In genomic region chr11:67629386-67630229, GRCh38 we compare ENCODE assay signal across 8 cellular contexts. TPM values are rescaled to one million over a fixed set of nuclear protein-coding genes. Genes with fewer than 3 reads are reported as not detected.
DNase-seq lines count a peak whose midpoint lies in the region; ATAC-seq and TF ChIP-seq lines count a peak whose summit lies in the region.

Gene NUDT8, minus strand, starts transcription at chr11:67629937. Its CDS starts 26 bp downstream, at chr11:67629911.

- H3K4me1 ChIP-seq in ES-I3 (ENCODE audit: insufficient read depth, low read length): peaks cover 5% of the 10 kb centered on the region; the same call in 1 of the 2 replicates
- peaks cover 16% of the 10 kb centered on the region for H3K4me1 ChIP-seq in KMS-11 (ENCODE audit: low read depth, poor library complexity, severe bottlenecking)
- H3K4me1 ChIP-seq in trophoblast cell (ENCODE audit: control insufficient read depth in 1 of 2, insufficient read depth in 2 of 2, low read length in 2 of 2): peaks cover 7 to 10% of the 10 kb centered on the region in 2 experiments
- H3K4me1 ChIP-seq in transverse colon: peaks cover 9 to 36% (median 33%) of the 10 kb centered on the region in 4 donors

- H3K27me3 ChIP-seq in KMS-11 (ENCODE audit: insufficient read depth, low read depth): no peaks in the 10 kb centered on the region
- no peaks in the 10 kb centered on the region for H3K27me3 ChIP-seq in trophoblast cell (ENCODE audit: insufficient read depth, low read length)
- H3K27me3 ChIP-seq in transverse colon: no peaks in the 10 kb centered on the region

- no peaks in the 10 kb centered on the region for H3K9me3 Mint-ChIP-seq in activated naive CD8-positive, alpha-beta T cell treated with anti-CD3 and anti-CD28 coated beads, Interleukin-2, amount 10 ng/mL, durations not matched to agents 7 days and 5 days

- H3K4me2 ChIP-seq in KMS-11: peak within 1 kb of the TSS; percentile 99
- H3K4me2 ChIP-seq in trophoblast cell (ENCODE audit: low read length): peak within 1 kb of the TSS; percentile 98

- peak within 1 kb of the TSS; percentile 89 for H4K12ac ChIP-seq in trophoblast cell (ENCODE audit: low read depth, low read length)

- H4K91ac ChIP-seq in trophoblast cell (ENCODE audit: low read depth, low read length): peak within 1 kb of the TSS; percentile 64

- H3K4me3 ChIP-seq in KMS-11 (IDR thresholded peaks at IDR 0.05; ENCODE audit: insufficient read depth, low read depth, low read length) (no peak within 1 kb of the TSS), trophoblast cell (ENCODE audit: low read depth, low read length) (peak within 1 kb of the TSS; percentile 80), transverse colon (peak within 1 kb of the TSS; percentile 47 to 68 (median 58))

- H2AK5ac ChIP-seq in trophoblast cell (ENCODE audit: low read length): peak within 1 kb of the TSS; percentile 37

- POLR2A ChIA-PET in activated naive CD8-positive, alpha-beta T cell treated with anti-CD3 and anti-CD28 coated beads, Interleukin-2, amount 10 ng/mL, durations not matched to agents 7 days and 5 days (lab: Charles Lee): interaction anchor here (0.5 to 4.3 kb wide), 14 partner anchors 9 to 360 kb away, joined by 3 to 44 read pairs (median 4); partner anchors contain the start of genes ACY3 and PPP1CA

- intact Hi-C loops in Right ventricle myocardium superior (cut with DNase I): no loop called here
- intact Hi-C loops in transverse colon (cut with DNase I; ENCODE audit: low total_unique reads): loop anchor here (1.0 to 2.0 kb wide), 2 partner anchors 45 to 159 kb away; no protein-coding TSS in a partner anchor

- H3K9me3 ChIP-seq in ES-I3 (ENCODE audit: control insufficient read depth, insufficient read depth, low read length): no peaks in the 10 kb centered on the region
- H3K9me3 ChIP-seq in trophoblast cell (ENCODE audit: insufficient read depth, low read depth, low read length): peaks cover 2% of the 10 kb centered on the region
- H3K9me3 ChIP-seq in transverse colon: no peaks in the 10 kb centered on the region

- H3K27ac Mint-ChIP-seq in activated naive CD8-positive, alpha-beta T cell treated with anti-CD3 and anti-CD28 coated beads, Interleukin-2, amount 10 ng/mL, durations not matched to agents 7 days and 5 days: peak within 1 kb of the TSS; percentile 91

- peak within 1 kb of the TSS; percentile 55 for H2BK5ac ChIP-seq in trophoblast cell (ENCODE audit: low read depth, low read length, poor library complexity)

- H4K8ac ChIP-seq in trophoblast cell (ENCODE audit: low read depth, low read length): peak within 1 kb of the TSS; percentile 92

- peak within 1 kb of the TSS; percentile 65 for H2BK120ac ChIP-seq in trophoblast cell (ENCODE audit: insufficient read depth, low read length, poor library complexity)

- no peaks in the 10 kb centered on the region for H3K36me3 Mint-ChIP-seq in activated naive CD8-positive, alpha-beta T cell treated with anti-CD3 and anti-CD28 coated beads, Interleukin-2, amount 10 ng/mL, durations not matched to agents 7 days and 5 days

- H2AFZ ChIP-seq in KMS-11 (ENCODE audit: low read depth): peak within 1 kb of the TSS; percentile 92
- peak within 1 kb of the TSS; percentile 74 for H2AFZ ChIP-seq in trophoblast cell (ENCODE audit: insufficient read depth, low read length, poor library complexity)

- H3K27ac ChIP-seq in KMS-11 (peak within 1 kb of the TSS; percentile 96), trophoblast cell (ENCODE audit: low read depth, low read length) (peak within 1 kb of the TSS; percentile 67), transverse colon (peak within 1 kb of the TSS; percentile 91 to 98 (median 97))

- no peaks in the 10 kb centered on the region for H3K79me2 ChIP-seq in KMS-11 (ENCODE audit: insufficient read depth, low read depth)
- H3K79me2 ChIP-seq in trophoblast cell (ENCODE audit: control insufficient read depth, insufficient read depth, low read length, poor library complexity): peaks cover 2% of the 10 kb centered on the region

- DNase-seq in SKM-1 treated with dmso at 0.1 percent for 144 hours (lab: John Stamatoyannopoulos, UW; ENCODE audit: unreplicated experiment) (peak; percentile 81), Right ventricle myocardium superior (peak; percentile 93), trophoblast cell (peak; percentile 79 to 93), transverse colon (peak; percentile 90)
- peak; percentile 95 for DNase-seq in activated naive CD8-positive, alpha-beta T cell treated with anti-CD3 and anti-CD28 coated beads, Interleukin-2, amount 10 ng/mL, durations not matched to agents 7 days and 5 days

- no peaks in the 10 kb centered on the region for H3K36me3 ChIP-seq in ES-I3 (ENCODE audit: insufficient read depth, low read length)
- H3K36me3 ChIP-seq in KMS-11 (ENCODE audit: insufficient read depth): no peaks in the 10 kb centered on the region
- H3K36me3 ChIP-seq in trophoblast cell (ENCODE audit: control insufficient read depth in 1 of 2, insufficient read depth in 2 of 2, low read length in 2 of 2): no peaks in the 10 kb centered on the region
- no peaks in the 10 kb centered on the region for H3K36me3 ChIP-seq in transverse colon

- H3K9ac ChIP-seq in ES-I3 (ENCODE audit: low read depth, low read length) (peak within 1 kb of the TSS; percentile 72), KMS-11 (peak within 1 kb of the TSS; percentile 95), trophoblast cell (ENCODE audit: low read length) (peak within 1 kb of the TSS; percentile 79)

- peak within 1 kb of the TSS; percentile 93 for H3K4me3 Mint-ChIP-seq in activated naive CD8-positive, alpha-beta T cell treated with anti-CD3 and anti-CD28 coated beads, Interleukin-2, amount 10 ng/mL, durations not matched to agents 7 days and 5 days

- H3K4ac ChIP-seq in trophoblast cell (ENCODE audit: low read depth, low read length): peak within 1 kb of the TSS; percentile 44

- ATAC-seq in GM21723 (IDR thresholded peaks at IDR 0.05; ENCODE audit: unreplicated experiment) (peak; percentile 61), Right ventricle myocardium superior (ENCODE audit: poor library complexity) (peak; percentile 89)
- ATAC-seq in activated naive CD8-positive, alpha-beta T cell treated with anti-CD3 and anti-CD28 coated beads, Interleukin-2, amount 10 ng/mL, durations not matched to agents 7 days and 5 days (ENCODE audit: low read depth): peak; percentile 65

- H2BK12ac ChIP-seq in trophoblast cell (ENCODE audit: low read length): peak within 1 kb of the TSS; percentile 47

- H3K27me3 Mint-ChIP-seq in activated naive CD8-positive, alpha-beta T cell treated with anti-CD3 and anti-CD28 coated beads, Interleukin-2, amount 10 ng/mL, durations not matched to agents 7 days and 5 days: peaks cover 2% of the 10 kb centered on the region

- TF ChIP-seq EP300 in transverse colon (IDR thresholded peaks at IDR 0.05; ENCODE audit: low read depth): no peak

- no peaks in the 10 kb centered on the region for H4K20me1 ChIP-seq in KMS-11 (ENCODE audit: insufficient read depth)

- TF ChIP-seq CTCF in KMS-11 (conservative IDR thresholded peaks at IDR 0.05; ENCODE audit: low read depth, low read length) (peak; percentile 45; the same call in 1 of the 2 replicates), transverse colon (IDR thresholded peaks at IDR 0.05) (peak; percentile 91 to 98 (median 95))

- no CpG with 5 or more reads among the region's 102 CpGs for WGBS in trophoblast cell (ENCODE audit: extremely low coverage, insufficient coverage, insufficient read length)
- 0% methylated on average over 65 of the region's 102 CpGs; no CpG with 5 or more reads in 1 of the 2 donors for WGBS in transverse colon (ENCODE audit: low coverage in 1 of 2), 2 donors

- peak within 1 kb of the TSS; percentile 70 for H3K18ac ChIP-seq in trophoblast cell (ENCODE audit: low read length)

- in situ Hi-C loops in transverse colon (cut with MboI; ENCODE audit: low pct_ligation_motif_present in 1 of 4, low pct_unique_long_range_greater_than_20kb in 1 of 4, low sequenced_read_pairs in 3 of 4): loop anchor here in 1 of 4 donors (5.0 kb wide), 1 partner anchor 33 kb away; no protein-coding TSS in a partner anchor

- peaks cover 16% of the 10 kb centered on the region for H3K4me1 Mint-ChIP-seq in activated naive CD8-positive, alpha-beta T cell treated with anti-CD3 and anti-CD28 coated beads, Interleukin-2, amount 10 ng/mL, durations not matched to agents 7 days and 5 days

- H3K23ac ChIP-seq in trophoblast cell (ENCODE audit: low read length): no peak within 1 kb of the TSS

- TF ChIP-seq POLR2A in transverse colon (IDR thresholded peaks at IDR 0.05): no peak

- peaks cover 9% of the 10 kb centered on the region for H3K79me1 ChIP-seq in trophoblast cell (ENCODE audit: low read length)

- H3K14ac ChIP-seq in trophoblast cell (ENCODE audit: low read length): peak within 1 kb of the TSS; percentile 89

RNA-seq across cellular contexts. Expression of gene NUDT8, which starts in this region (rescaled TPM):
- total RNA-seq in activated naive CD8-positive, alpha-beta T cell treated with anti-CD3 and anti-CD28 coated beads, Interleukin-2, amount 10 ng/mL, durations not matched to agents 7 days and 5 days: 10 to 100 TPM; 10.9 to 12.4 TPM
- total RNA-seq in Right ventricle myocardium superior (110 TPM), transverse colon (10 to 100 TPM; 21.3 to 68.5 (median 26.9) TPM)
- 7.4 and 7.6 TPM in 2 replicates for polyA plus RNA-seq in trophoblast cell (2013)
